In the genomic region with DNA sequence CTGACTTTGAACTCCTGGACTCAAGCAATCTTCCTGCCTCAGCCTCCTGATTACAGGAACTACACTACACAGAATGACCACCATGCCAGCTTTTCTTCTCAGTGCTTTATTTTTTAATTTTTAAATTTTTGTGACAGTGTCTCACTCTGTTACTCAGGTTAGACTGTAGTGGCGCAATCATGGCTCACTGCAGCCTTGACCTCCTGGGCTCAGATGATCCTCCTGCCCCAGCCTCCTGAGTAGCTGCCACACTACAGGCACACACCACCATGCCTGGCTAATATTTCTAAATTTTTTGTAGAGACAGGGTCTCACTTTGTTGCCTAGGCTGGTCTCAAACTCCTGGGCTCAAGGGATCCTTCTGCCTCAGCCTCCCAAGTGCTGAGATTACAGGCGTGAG, we compare ENCODE assay signal across 12 cellular contexts. TPM values are rescaled to one million over a fixed set of nuclear protein-coding genes. Genes with fewer than 3 reads are reported as not detected.
DNase-seq lines count a peak whose midpoint lies in the region; ATAC-seq and TF ChIP-seq lines count a peak whose summit lies in the region.
"Not testable (repeated sequence)": the region's sequence is repeated elsewhere in the genome, so short reads cannot be mapped to it uniquely, and the experiment has no call there.
"Had no signal": no experiment of that assay in that cellular context is flagged by ENCODE, and none has a peak within 500 bp of the region (broad histone marks: within the 10 kb centered on the region; RNA-seq: fewer than 3 reads in every experiment).

No MANE protein-coding gene starts in this region.

- not testable (repeated sequence) for H3K9ac ChIP-seq in DND-41 (ENCODE audit: low read depth, low read length)

- TF ChIP-seq CTCF in DND-41 (IDR thresholded peaks at IDR 0.05; ENCODE audit: borderline replicate concordance, extremely low read depth, low read length, poor library complexity, severe bottlenecking); coronary artery (IDR thresholded peaks at IDR 0.05); left lung (IDR thresholded peaks at IDR 0.05); psoas muscle (IDR thresholded peaks at IDR 0.05): not testable (repeated sequence)

- DNase-seq in DND-41; activated CD4-positive, alpha-beta T cell treated with anti-CD3 and anti-CD28 coated beads, Interleukin-2, amount 10 ng/mL, durations not matched to agents 24 days and 14 days; activated naive CD4-positive, alpha-beta T cell treated with anti-CD3 and anti-CD28 coated beads, Interleukin-2, amount 50 U/mL, for 72 hours (ENCODE audit: low spot score in 2 of 2); coronary artery (ENCODE audit: low spot score); left lung; psoas muscle: not testable (repeated sequence)

- WGBS in psoas muscle, 3 donors = 94 to 99% (median 95%) methylated on average over 2 of the region's 2 CpGs

- peaks cover 76% of the 10 kb centered on the region for H3K4me1 ChIP-seq in DND-41 (ENCODE audit: insufficient read depth, low read length)
- H3K4me1 ChIP-seq in left lung = peaks cover 69 to 99% of the 10 kb centered on the region in 2 donors
- H3K4me1 ChIP-seq in psoas muscle = peaks cover 82% of the 10 kb centered on the region

- H3K27me3 ChIP-seq in DND-41 (ENCODE audit: insufficient read depth, low read length, poor library complexity); left lung; psoas muscle (ENCODE audit: insufficient read depth in 3 of 3, low read length in 2 of 3): not testable (repeated sequence)

- not testable (repeated sequence) for H2AFZ ChIP-seq in DND-41 (ENCODE audit: low read depth, low read length)

- H3K36me3 ChIP-seq in DND-41 (ENCODE audit: insufficient read depth, low read length) (peaks cover 94% of the 10 kb centered on the region), left lung (peaks cover 0 to 42% of the 10 kb centered on the region in 2 donors), psoas muscle (ENCODE audit: insufficient read depth in 1 of 2, low read depth in 1 of 2) (peaks cover 7 to 24% of the 10 kb centered on the region in 2 donors)

- H3K27me3 Mint-ChIP-seq in activated CD4-positive, alpha-beta T cell treated with anti-CD3 and anti-CD28 coated beads, Interleukin-2, amount 10 ng/mL, durations not matched to agents 24 days and 14 days = not testable (repeated sequence)

- not testable (repeated sequence) for H3K9me3 ChIP-seq in DND-41 (ENCODE audit: insufficient read depth, low read length, severe bottlenecking); left lung; psoas muscle

- peaks cover 97% of the 10 kb centered on the region for H3K79me2 ChIP-seq in DND-41 (ENCODE audit: insufficient read depth, low read length)

- not testable (repeated sequence) for H3K9me3 Mint-ChIP-seq in activated CD4-positive, alpha-beta T cell treated with anti-CD3 and anti-CD28 coated beads, Interleukin-2, amount 10 ng/mL, durations not matched to agents 24 days and 14 days; activated naive CD4-positive, alpha-beta T cell treated with anti-CD3 and anti-CD28 coated beads, Interleukin-2, amount 50 U/mL, for 72 hours

- intact Hi-C loops in activated CD4-positive, alpha-beta T cell treated with anti-CD3 and anti-CD28 coated beads, Interleukin-2, amount 10 ng/mL, durations not matched to agents 24 days and 14 days (cut with micrococcal nuclease) = not testable (repeated sequence)
- intact Hi-C loops in left lung (cut with DNase I) = loop anchor here (5.0 to 10.0 kb wide), 2 partner anchors 53 to 56 kb away; partner anchors contain the start of gene BCL2L1 (in 2 of the 2)
- intact Hi-C loops in psoas muscle (cut with DNase I) = loop anchor here in 1 of 2 donors (10.0 kb wide), 1 partner anchor 156 kb away; no protein-coding TSS in a partner anchor

- H3K27ac Mint-ChIP-seq in activated CD4-positive, alpha-beta T cell treated with anti-CD3 and anti-CD28 coated beads, Interleukin-2, amount 10 ng/mL, durations not matched to agents 24 days and 14 days = peak overlapping the region; percentile 73
- peak overlapping the region; percentile 85 to 94 for H3K27ac Mint-ChIP-seq in activated naive CD4-positive, alpha-beta T cell treated with anti-CD3 and anti-CD28 coated beads, Interleukin-2, amount 50 U/mL, for 72 hours

- H3K27ac ChIP-seq in DND-41 (ENCODE audit: low read length) = peak overlapping the region; percentile 39
- peak overlapping the region; percentile 94 to 98 for H3K27ac ChIP-seq in coronary artery
- H3K27ac ChIP-seq in left lung = peak overlapping the region; percentile 33 to 75
- H3K27ac ChIP-seq in psoas muscle = peak overlapping the region; percentile 94
- H3K27ac ChIP-seq in temporal lobe (ENCODE audit: low read depth, low read length) = peak overlapping the region; percentile 100

- not testable (repeated sequence) for ATAC-seq in DND-41 (ENCODE audit: insufficient read depth, low read depth); activated naive CD4-positive, alpha-beta T cell treated with anti-CD3 and anti-CD28 coated beads, Interleukin-2, amount 50 U/mL, for 72 hours; left lung; psoas muscle

- peaks cover 65% of the 10 kb centered on the region for H3K4me1 Mint-ChIP-seq in activated CD4-positive, alpha-beta T cell treated with anti-CD3 and anti-CD28 coated beads, Interleukin-2, amount 10 ng/mL, durations not matched to agents 24 days and 14 days

- peaks cover 80% of the 10 kb centered on the region for H3K36me3 Mint-ChIP-seq in activated CD4-positive, alpha-beta T cell treated with anti-CD3 and anti-CD28 coated beads, Interleukin-2, amount 10 ng/mL, durations not matched to agents 24 days and 14 days (ENCODE audit: low read depth)
- H3K36me3 Mint-ChIP-seq in activated naive CD4-positive, alpha-beta T cell treated with anti-CD3 and anti-CD28 coated beads, Interleukin-2, amount 50 U/mL, for 72 hours = peaks cover 24 to 38% of the 10 kb centered on the region in 2 donors

- not testable (repeated sequence) for H3K4me2 ChIP-seq in DND-41 (ENCODE audit: insufficient read depth, low read length)

- H3K4me3 Mint-ChIP-seq in activated CD4-positive, alpha-beta T cell treated with anti-CD3 and anti-CD28 coated beads, Interleukin-2, amount 10 ng/mL, durations not matched to agents 24 days and 14 days = not testable (repeated sequence)

- peaks cover 34% of the 10 kb centered on the region for H4K20me1 ChIP-seq in DND-41 (ENCODE audit: insufficient read depth, low read length)

- H3K4me3 ChIP-seq in DND-41 (ENCODE audit: low read depth in 1 of 2, low read length in 2 of 2); coronary artery; left lung; psoas muscle: not testable (repeated sequence)

RNA-seq across cellular contexts. Expression of gene COX4I2, which starts 31.2 kb away (rescaled TPM):
- not detected in 2 replicates for total RNA-seq in activated CD4-positive, alpha-beta T cell treated with anti-CD3 and anti-CD28 coated beads, Interleukin-2, amount 10 ng/mL, durations not matched to agents 24 days and 14 days
- total RNA-seq in activated naive CD4-positive, alpha-beta T cell treated with anti-CD3 and anti-CD28 coated beads, Interleukin-2, amount 50 U/mL, for 72 hours = not detected
- 10 to 100 TPM; 13.5 to 15.7 TPM for total RNA-seq in left lung
- total RNA-seq in psoas muscle = 1 to 10 TPM; 3.5 to 8.1 (median 5.0) TPM
- 10 to 100 TPM in 2 of 3 donors, 1 to 10 TPM in 1; 7.0 to 13.2 (median 11.9) TPM for polyA plus RNA-seq in psoas muscle
- not detected for total RNA-seq in temporal lobe
- total RNA-seq: GM23248, mammary epithelial cell, NCI-H460 had no signal
- polyA plus RNA-seq: AG04450, CD14-positive monocyte, GM23248, mammary epithelial cell had no signal

RNA-seq across cellular contexts. Expression of gene BCL2L1, which starts 53.7 kb away (rescaled TPM):
- 379 and 381 TPM in 2 replicates for total RNA-seq in activated CD4-positive, alpha-beta T cell treated with anti-CD3 and anti-CD28 coated beads, Interleukin-2, amount 10 ng/mL, durations not matched to agents 24 days and 14 days
- 100 to 1,000 TPM in 1 of 2 donors, 10 to 100 TPM in 1; 86.6 to 143 TPM for total RNA-seq in activated naive CD4-positive, alpha-beta T cell treated with anti-CD3 and anti-CD28 coated beads, Interleukin-2, amount 50 U/mL, for 72 hours
- total RNA-seq in left lung (100 to 1,000 TPM; 122 to 181 TPM), psoas muscle (10 to 100 TPM; 34.5 to 95.1 (median 76.3) TPM), temporal lobe (42.5 TPM)
- polyA plus RNA-seq in psoas muscle = 100 to 1,000 TPM in 1 of 3 donors, 10 to 100 TPM in 2; 42.3 to 204 (median 48.2) TPM

Comparison
In these comparisons a context has a peak if more than half of its experiments do, and no peak if none do; other contexts are left out.
1. H3K27ac ChIP-seq: peak in every context shown above with its lines; median percentile 100 in temporal lobe; 96 in coronary artery; 94 in psoas muscle; 54 in left lung; 39 in DND-41.